In the genomic region with DNA sequence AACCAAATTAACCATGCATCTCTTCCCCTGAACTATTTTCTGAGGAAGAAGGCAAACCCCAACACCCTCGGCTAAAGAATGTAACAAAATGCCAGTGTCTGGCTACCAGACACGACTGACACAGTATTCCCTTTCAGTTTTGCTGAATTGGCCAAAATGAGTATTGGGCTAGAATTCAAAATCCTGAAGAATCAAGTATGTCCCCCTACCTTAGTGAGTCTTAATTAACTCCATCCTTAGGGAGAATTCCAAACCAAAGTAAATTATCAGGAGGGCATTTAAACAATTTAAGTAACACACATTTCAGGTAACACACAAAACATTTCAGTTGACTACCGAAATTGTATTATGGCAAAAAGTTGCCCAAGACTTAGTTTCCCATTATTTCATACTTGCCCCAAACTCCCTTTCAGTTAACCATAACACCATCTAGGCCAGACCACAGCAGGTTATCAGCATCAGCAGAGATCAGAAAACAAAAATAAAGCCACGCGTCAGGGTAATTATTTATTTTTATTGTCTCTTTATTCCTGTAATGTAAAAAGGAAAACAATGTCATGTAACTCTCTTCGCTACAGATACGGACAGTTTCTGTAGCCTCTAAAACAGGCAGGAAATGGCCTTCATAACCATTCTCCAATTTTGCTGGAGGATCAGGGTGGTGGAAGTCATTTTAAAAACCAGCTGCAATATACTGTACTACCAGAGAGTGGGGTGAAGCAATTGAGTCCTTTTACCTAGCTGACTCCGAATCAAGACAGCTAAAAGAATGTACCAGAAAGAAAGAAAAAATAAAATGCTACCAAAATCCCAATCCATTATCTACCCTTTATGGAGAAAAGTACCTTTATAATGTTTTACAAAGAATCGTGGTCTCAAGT, we compare ENCODE assay signal across 8 cellular contexts. TPM values are rescaled to one million over a fixed set of nuclear protein-coding genes. Genes with fewer than 3 reads are reported as not detected.
A peak's percentile ranks its signal among the peaks of the same experiment; 100 is the strongest.
DNase-seq lines count a peak whose midpoint lies in the region; ATAC-seq and TF ChIP-seq lines count a peak whose summit lies in the region.

No MANE protein-coding gene starts in this region.

- peaks cover 42 to 57% (median 56%) of the 10 kb centered on the region in 3 donors for H3K4me1 Mint-ChIP-seq in IgD-negative memory B cell

- H3K27me3 ChIP-seq in WERI-Rb-1 (ENCODE audit: insufficient read depth, low read depth, severe bottlenecking), result no peaks in the 10 kb centered on the region
- H3K27me3 ChIP-seq in foreskin keratinocyte, result no peaks in the 10 kb centered on the region

- H3K27me3 Mint-ChIP-seq in IgD-negative memory B cell, result no peaks in the 10 kb centered on the region

- H3K36me3 Mint-ChIP-seq in IgD-negative memory B cell, result no peaks in the 10 kb centered on the region

- H3K4me3 ChIP-seq in WERI-Rb-1 (ENCODE audit: low read depth, low read length), result peak overlapping the region; percentile 94
- peak overlapping the region; percentile 98 for H3K4me3 ChIP-seq in skeletal muscle cell (ENCODE audit: low read depth, low read length)

- ATAC-seq in foreskin keratinocyte, result no peak
- no peak for ATAC-seq in HG03159 (IDR thresholded peaks at IDR 0.05; ENCODE audit: unreplicated experiment)
- ATAC-seq in left lobe of liver, result no peak

- H3K9me3 Mint-ChIP-seq in IgD-negative memory B cell, result no peaks in the 10 kb centered on the region

- peak overlapping the region; percentile 100; the same call in 1 of the 2 replicates for H3K27ac ChIP-seq in WERI-Rb-1
- peak overlapping the region; percentile 92 for H3K27ac ChIP-seq in foreskin keratinocyte

- H3K4me1 ChIP-seq in foreskin keratinocyte, result peaks cover 16% of the 10 kb centered on the region

- TF ChIP-seq CTCF in WERI-Rb-1 (IDR thresholded peaks at IDR 0.05; ENCODE audit: low read depth, low read length), result 0 out of 2 replicates have a peak, but pooled peaks have one; percentile 11
- TF ChIP-seq CTCF in foreskin keratinocyte (conservative IDR thresholded peaks at IDR 0.05), result peak; percentile 34

- H3K36me3 ChIP-seq in WERI-Rb-1, result peaks cover 58% of the 10 kb centered on the region

- no peaks in the 10 kb centered on the region for H3K9me3 ChIP-seq in WERI-Rb-1 (ENCODE audit: severe bottlenecking)

- peak overlapping the region; percentile 95 to 99 (median 98) for H3K4me3 Mint-ChIP-seq in IgD-negative memory B cell

- DNase-seq in Daoy (ENCODE audit: low read depth) (peak; percentile 13), WERI-Rb-1 (no peak), foreskin keratinocyte (no peak), skeletal muscle cell (ENCODE audit: low read depth) (no peak), left lobe of liver (ENCODE audit: low spot score) (no peak), NCI-H2107 treated with DMSO at 0.1 percent for 48 hours (lab: John Stamatoyannopoulos, UW; ENCODE audit: unreplicated experiment) (no peak)

- H3K27ac Mint-ChIP-seq in IgD-negative memory B cell, result peak overlapping the region; percentile 95 to 99 (median 96)

RNA-seq across cellular contexts. Expression of gene SNX5, which starts 1.9 kb away (rescaled TPM):
- total RNA-seq in Daoy (2014; rRNA removed; shearing (Covaris generic)), result 129 and 152 TPM in 2 replicates
- polyA plus RNA-seq in IgD-negative memory B cell (103 TPM), foreskin keratinocyte (104 and 126 TPM in 2 replicates)
- total RNA-seq in foreskin keratinocyte (145 and 154 TPM in 2 replicates), left lobe of liver (29.2 TPM)

RNA-seq across cellular contexts. Expression of gene MGME1, which starts 2.1 kb away (rescaled TPM):
- total RNA-seq in Daoy (2014; rRNA removed; shearing (Covaris generic)), result 8.3 and 12.1 TPM in 2 replicates
- polyA plus RNA-seq in IgD-negative memory B cell, result 29.2 TPM
- 29.3 and 30.6 TPM in 2 replicates for total RNA-seq in foreskin keratinocyte
- polyA plus RNA-seq in foreskin keratinocyte, result 25.3 and 28.8 TPM in 2 replicates
- total RNA-seq in left lobe of liver, result 5.7 TPM
